In genomic region chr4:93302310-93302709, GRCh38 we compare ENCODE assay signal across 39 cellular contexts.
"Had no signal": no experiment of that assay in that cellular context is flagged by ENCODE, and none has a peak within 500 bp of the region (broad histone marks: within the 10 kb centered on the region; RNA-seq: fewer than 3 reads in every experiment).

No MANE protein-coding gene starts in this region.

- H3K9me3 Mint-ChIP-seq: activated naive CD4-positive, alpha-beta T cell treated with anti-CD3 and anti-CD28 coated beads, Interleukin-2, amount 50 U/mL, for 24 hours; activated naive CD8-positive, alpha-beta T cell treated with anti-CD3 and anti-CD28 coated beads for 36 hours; activated naive CD8-positive, alpha-beta T cell treated with anti-CD3 and anti-CD28 coated beads, Interleukin-2, amount 10 ng/mL, durations not matched to agents 7 days and 5 days; activated naive CD8-positive, alpha-beta T cell treated with anti-CD3 and anti-CD28 coated beads, Interleukin-2, amount 50 U/mL, for 24 hours; activated T-helper 1 cell treated with anti-CD3 and anti-CD28 coated beads, Interleukin-12 subunit alpha, Interleukin-12 subunit beta, Interleukin-2, Interleukin-4 antibody, amounts not matched to agents 30 ng/mL and 10 ng/mL and 1 ng/mL, durations not matched to agents 14 hours and 24 hours and 36 hours; brain had no signal

- H3K36me3 ChIP-seq: adrenal gland, ascending aorta, brain microvascular endothelial cell, breast epithelium, cardiac muscle cell had no signal

- H3K4me1 ChIP-seq: adrenal gland, ascending aorta, body of pancreas, breast epithelium had no signal

- H3K27ac ChIP-seq: adrenal gland, ascending aorta, body of pancreas, brain microvascular endothelial cell, breast epithelium, cardiac muscle cell had no signal

- DNase-seq: activated effector memory CD4-positive, alpha-beta T cell treated with anti-CD3 and anti-CD28 coated beads, Interleukin-2, amount 50 U/mL, for 16 hours; activated effector memory CD4-positive, alpha-beta T cell treated with Interleukin-2 at 50 U/mL for 16 hours; activated gamma-delta T cell; activated gamma-delta T cell treated with Interleukin-2 at 50 U/mL for 16 hours; activated naive CD4-positive, alpha-beta T cell; activated naive CD4-positive, alpha-beta T cell treated with anti-CD3 and anti-CD28 coated beads for 36 hours; activated naive CD4-positive, alpha-beta T cell treated with anti-CD3 and anti-CD28 coated beads, Interleukin-2, amount 10 ng/mL, durations not matched to agents 7 days and 5 days; activated naive CD4-positive, alpha-beta T cell treated with anti-CD3 and anti-CD28 coated beads, Interleukin-2, amount 50 U/mL, for 16 hours; activated naive CD4-positive, alpha-beta T cell treated with Interleukin-2 at 50 U/mL for 16 hours; activated naive CD8-positive, alpha-beta T cell treated with anti-CD3 and anti-CD28 coated beads for 36 hours; activated naive CD8-positive, alpha-beta T cell treated with anti-CD3 and anti-CD28 coated beads, Interleukin-2, amount 10 ng/mL, durations not matched to agents 7 days and 5 days; activated naive CD8-positive, alpha-beta T cell treated with anti-CD3 and anti-CD28 coated beads, Interleukin-2, amount 50 U/mL, for 24 hours; activated T-cell treated with anti-CD3 and anti-CD28 coated beads, Interleukin-2, amount 50 U/mL, for 4 hours; activated T-cell treated with anti-CD3 and anti-CD28 coated beads, Interleukin-2, amount 50 U/mL, for 48 hours; activated T-cell treated with anti-CD3 and anti-CD28 coated beads, Interleukin-2, amount 50 U/mL, for 72 hours; adrenal gland; amniotic stem cell; amygdala; anterior cingulate cortex; aorta; body of pancreas; brain microvascular endothelial cell; caudate nucleus; central memory CD4-positive, alpha-beta T cell; cerebellar nuclear complex had no signal

- H3K4me1 Mint-ChIP-seq: activated naive CD4-positive, alpha-beta T cell treated with anti-CD3 and anti-CD28 coated beads, Interleukin-2, amount 10 ng/mL, durations not matched to agents 7 days and 5 days; activated naive CD4-positive, alpha-beta T cell treated with anti-CD3 and anti-CD28 coated beads, Interleukin-2, amount 50 U/mL, for 24 hours; activated naive CD8-positive, alpha-beta T cell treated with anti-CD3 and anti-CD28 coated beads for 36 hours; activated naive CD8-positive, alpha-beta T cell treated with anti-CD3 and anti-CD28 coated beads, Interleukin-2, amount 10 ng/mL, durations not matched to agents 7 days and 5 days; activated naive CD8-positive, alpha-beta T cell treated with anti-CD3 and anti-CD28 coated beads, Interleukin-2, amount 50 U/mL, for 24 hours; activated T-helper 17 cell treated with anti-CD3 and anti-CD28 coated beads, Interleukin-2, amount 50 U/mL, for 72 hours; central memory CD8-positive, alpha-beta T cell had no signal

- FAIRE-seq: astrocyte, bronchial epithelial cell, colon had no signal

- H3K27me3 Mint-ChIP-seq: activated naive CD4-positive, alpha-beta T cell treated with anti-CD3 and anti-CD28 coated beads, Interleukin-2, amount 10 ng/mL, durations not matched to agents 7 days and 5 days; activated naive CD4-positive, alpha-beta T cell treated with anti-CD3 and anti-CD28 coated beads, Interleukin-2, amount 50 U/mL, for 24 hours; activated naive CD8-positive, alpha-beta T cell; activated naive CD8-positive, alpha-beta T cell treated with anti-CD3 and anti-CD28 coated beads for 36 hours; activated naive CD8-positive, alpha-beta T cell treated with anti-CD3 and anti-CD28 coated beads, Interleukin-2, amount 10 ng/mL, durations not matched to agents 7 days and 5 days; activated naive CD8-positive, alpha-beta T cell treated with anti-CD3 and anti-CD28 coated beads, Interleukin-2, amount 50 U/mL, for 24 hours; activated T-helper 17 cell treated with anti-CD3 and anti-CD28 coated beads, Interleukin-2, amount 50 U/mL, for 72 hours; central memory CD8-positive, alpha-beta T cell had no signal

- H3K9me3 ChIP-seq: adrenal gland, ascending aorta, body of pancreas, breast epithelium had no signal

- ATAC-seq: activated naive CD4-positive, alpha-beta T cell treated with anti-CD3 and anti-CD28 coated beads, Interleukin-2, amount 50 U/mL, for 72 hours; activated naive CD8-positive, alpha-beta T cell treated with anti-CD3 and anti-CD28 coated beads, Interleukin-2, amount 50 U/mL, for 24 hours; activated T-cell treated with anti-CD3 and anti-CD28 coated beads, Interleukin-2, amount 50 U/mL, for 4 hours; activated T-cell treated with anti-CD3 and anti-CD28 coated beads, Interleukin-2, amount 50 U/mL, for 72 hours; activated T-helper 17 cell treated with anti-CD3 and anti-CD28 coated beads, Interleukin-2, amount 50 U/mL, for 72 hours; body of pancreas had no signal

- H3K27me3 ChIP-seq: adrenal gland, ascending aorta, body of pancreas, brain microvascular endothelial cell, breast epithelium, cardiac muscle cell had no signal

- H3K4me3 ChIP-seq: adrenal gland, ascending aorta, body of pancreas, breast epithelium, cardiac muscle cell had no signal

- H3K27ac Mint-ChIP-seq: activated naive CD4-positive, alpha-beta T cell treated with anti-CD3 and anti-CD28 coated beads for 36 hours; activated naive CD4-positive, alpha-beta T cell treated with anti-CD3 and anti-CD28 coated beads, Interleukin-2, amount 10 ng/mL, durations not matched to agents 7 days and 5 days; activated naive CD4-positive, alpha-beta T cell treated with anti-CD3 and anti-CD28 coated beads, Interleukin-2, amount 50 U/mL, for 24 hours; activated naive CD8-positive, alpha-beta T cell; activated naive CD8-positive, alpha-beta T cell treated with anti-CD3 and anti-CD28 coated beads for 36 hours; activated naive CD8-positive, alpha-beta T cell treated with anti-CD3 and anti-CD28 coated beads, Interleukin-2, amount 10 ng/mL, durations not matched to agents 7 days and 5 days; activated naive CD8-positive, alpha-beta T cell treated with anti-CD3 and anti-CD28 coated beads, Interleukin-2, amount 50 U/mL, for 24 hours; activated T-cell treated with anti-CD3 and anti-CD28 coated beads, Interleukin-2, amount 50 U/mL, for 72 hours; activated T-helper 1 cell treated with anti-CD3 and anti-CD28 coated beads, Interleukin-12 subunit alpha, Interleukin-12 subunit beta, Interleukin-2, Interleukin-4 antibody, amounts not matched to agents 30 ng/mL and 10 ng/mL and 1 ng/mL, durations not matched to agents 14 hours and 24 hours and 36 hours; activated T-helper 17 cell treated with anti-CD3 and anti-CD28 coated beads, Interleukin-2, amount 50 U/mL, for 72 hours; activated T-helper 2 cell treated with anti-CD3 and anti-CD28 coated beads, Interferon-gamma antibody, Interleukin-2, Interleukin-4, amounts not matched to agents 10 μg/mL and 5 μg/mL and 100 μg/mL, durations not matched to agents 14 hours and 24 hours and 36 hours; brain had no signal

- H3K36me3 Mint-ChIP-seq: activated naive CD4-positive, alpha-beta T cell treated with anti-CD3 and anti-CD28 coated beads, Interleukin-2, amount 10 ng/mL, durations not matched to agents 7 days and 5 days; activated naive CD4-positive, alpha-beta T cell treated with anti-CD3 and anti-CD28 coated beads, Interleukin-2, amount 50 U/mL, for 24 hours; activated naive CD4-positive, alpha-beta T cell treated with anti-CD3 and anti-CD28 coated beads, Interleukin-2, amount 50 U/mL, for 72 hours; activated naive CD8-positive, alpha-beta T cell; activated naive CD8-positive, alpha-beta T cell treated with anti-CD3 and anti-CD28 coated beads for 36 hours; activated naive CD8-positive, alpha-beta T cell treated with anti-CD3 and anti-CD28 coated beads, Interleukin-2, amount 10 ng/mL, durations not matched to agents 7 days and 5 days; brain had no signal

- H3K4me3 Mint-ChIP-seq: activated naive CD4-positive, alpha-beta T cell treated with anti-CD3 and anti-CD28 coated beads for 36 hours; activated naive CD4-positive, alpha-beta T cell treated with anti-CD3 and anti-CD28 coated beads, Interleukin-2, amount 10 ng/mL, durations not matched to agents 7 days and 5 days; activated naive CD4-positive, alpha-beta T cell treated with anti-CD3 and anti-CD28 coated beads, Interleukin-2, amount 50 U/mL, for 24 hours; activated naive CD8-positive, alpha-beta T cell; activated naive CD8-positive, alpha-beta T cell treated with anti-CD3 and anti-CD28 coated beads for 36 hours; activated naive CD8-positive, alpha-beta T cell treated with anti-CD3 and anti-CD28 coated beads, Interleukin-2, amount 10 ng/mL, durations not matched to agents 7 days and 5 days; activated naive CD8-positive, alpha-beta T cell treated with anti-CD3 and anti-CD28 coated beads, Interleukin-2, amount 50 U/mL, for 24 hours; activated T-cell treated with anti-CD3 and anti-CD28 coated beads, Interleukin-2, amount 50 U/mL, for 4 hours; activated T-cell treated with anti-CD3 and anti-CD28 coated beads, Interleukin-2, amount 50 U/mL, for 72 hours; activated T-helper 1 cell treated with anti-CD3 and anti-CD28 coated beads, Interleukin-12 subunit alpha, Interleukin-12 subunit beta, Interleukin-2, Interleukin-4 antibody, amounts not matched to agents 30 ng/mL and 10 ng/mL and 1 ng/mL, durations not matched to agents 14 hours and 24 hours and 36 hours; activated T-helper 17 cell treated with anti-CD3 and anti-CD28 coated beads, Interleukin-2, amount 50 U/mL, for 72 hours; brain; central memory CD8-positive, alpha-beta T cell had no signal
